7 cellular contexts compared by ENCODE assay signal in the genomic region with DNA sequence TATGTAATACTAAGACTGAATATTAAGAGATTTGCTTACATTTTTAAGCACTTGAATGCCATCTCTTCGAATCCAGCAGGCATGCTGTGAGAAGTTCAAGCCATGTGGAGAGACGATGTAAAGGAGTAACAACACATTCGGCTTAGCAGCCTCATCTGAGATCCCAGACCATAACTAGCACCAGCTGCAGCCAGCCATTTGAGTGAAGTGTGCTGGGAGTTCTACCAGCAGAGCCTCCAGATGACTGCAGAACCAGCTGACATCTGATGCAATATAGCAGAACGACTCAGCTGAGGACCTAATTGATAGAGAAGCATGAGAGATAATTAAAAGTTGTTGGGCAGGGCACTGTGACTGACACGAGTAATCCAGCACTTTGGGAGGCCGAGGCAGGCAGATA.
DNase-seq lines count a peak whose midpoint lies in the region; ATAC-seq, FAIRE-seq and TF ChIP-seq lines count a peak whose summit lies in the region.
"Not testable (repeated sequence)": the region's sequence is repeated elsewhere in the genome, so short reads cannot be mapped to it uniquely, and the experiment has no call there.

No MANE protein-coding gene starts in this region.

- intact Hi-C loops in Right ventricle myocardium inferior (cut with DNase I), result not testable (repeated sequence)

- not testable (repeated sequence) for H3K4me1 ChIP-seq in mesenchymal stem cell (ENCODE audit: control insufficient read depth, insufficient read depth, low read depth, low read length)

- H3K27ac ChIP-seq in mesenchymal stem cell (ENCODE audit: low read length, poor library complexity, severe bottlenecking), result not testable (repeated sequence)

- WGBS in mesenchymal stem cell, result 79% methylated on average over 3 of the region's 6 CpGs

- not testable (repeated sequence) for H4K8ac ChIP-seq in mesenchymal stem cell (ENCODE audit: low read length)

- H3K4me2 ChIP-seq in mesenchymal stem cell (ENCODE audit: low read length, poor library complexity, severe bottlenecking), result not testable (repeated sequence)

- not testable (repeated sequence) for H3K9ac ChIP-seq in mesenchymal stem cell (ENCODE audit: low read length)

- H3K27me3 ChIP-seq in bronchial epithelial cell (ENCODE audit: control insufficient read depth, insufficient read depth, low read length); mesenchymal stem cell (ENCODE audit: control insufficient read depth in 1 of 2, insufficient read depth in 1 of 2, low read length in 2 of 2): not testable (repeated sequence)

- H3K18ac ChIP-seq in mesenchymal stem cell (ENCODE audit: low read depth in 1 of 2, low read length in 2 of 2), result not testable (repeated sequence)

- not testable (repeated sequence) for H2BK15ac ChIP-seq in mesenchymal stem cell (ENCODE audit: low read depth, poor library complexity, severe bottlenecking)

- H3K23ac ChIP-seq in mesenchymal stem cell (ENCODE audit: low read length in 2 of 2), result not testable (repeated sequence)

- H2AK5ac ChIP-seq in mesenchymal stem cell (ENCODE audit: low read length, severe bottlenecking), result not testable (repeated sequence)

- H3K79me1 ChIP-seq in mesenchymal stem cell (replicated peaks; ENCODE audit: low read length, poor library complexity, severe bottlenecking), result not testable (repeated sequence)

- peak; percentile 26 for ATAC-seq in Right ventricle myocardium inferior

- not testable (repeated sequence) for H3K9me3 ChIP-seq in mesenchymal stem cell (ENCODE audit: control insufficient read depth, low read length)

- not testable (repeated sequence) for H2AFZ ChIP-seq in mesenchymal stem cell (ENCODE audit: low read depth, low read length)

- DNase-seq in GM04504 (ENCODE audit: low read depth), result peak; percentile 18
- DNase-seq in NCI-H69 (lab: John Stamatoyannopoulos, UW), result peak; percentile 60
- peak; percentile 26 for DNase-seq in SK-N-DZ (ENCODE audit: low spot score)
- DNase-seq in bronchial epithelial cell (ENCODE audit: low read depth); Right ventricle myocardium inferior (ENCODE audit: missing footprints): not testable (repeated sequence)
- peak; percentile 7 for DNase-seq in fibroblast of gingiva (ENCODE audit: low read depth)
- DNase-seq in mesenchymal stem cell, result peak; percentile 6

- not testable (repeated sequence) for H3K36me3 ChIP-seq in bronchial epithelial cell (ENCODE audit: control insufficient read depth, insufficient read depth, low read length); mesenchymal stem cell (ENCODE audit: control insufficient read depth in 1 of 2, insufficient read depth in 2 of 2, low read depth in 1 of 2, low read length in 2 of 2)

- H2BK120ac ChIP-seq in mesenchymal stem cell (ENCODE audit: low read depth, low read length), result not testable (repeated sequence)

- H2BK12ac ChIP-seq in mesenchymal stem cell (ENCODE audit: low read length in 2 of 2), result not testable (repeated sequence)

- not testable (repeated sequence) for H3K4ac ChIP-seq in mesenchymal stem cell (ENCODE audit: low read depth in 1 of 2, low read length in 2 of 2)

- H3K4me3 ChIP-seq in bronchial epithelial cell (ENCODE audit: low read depth, low read length); mesenchymal stem cell (ENCODE audit: insufficient read depth in 1 of 2, low read depth in 1 of 2, low read length in 2 of 2): not testable (repeated sequence)

- H4K91ac ChIP-seq in mesenchymal stem cell (ENCODE audit: low read length), result not testable (repeated sequence)

- TF ChIP-seq CTCF in bronchial epithelial cell (IDR thresholded peaks at IDR 0.05; ENCODE audit: insufficient read depth, low read length, severe bottlenecking), result not testable (repeated sequence)

- peak; percentile 93 for FAIRE-seq in bronchial epithelial cell (lab: Jason Lieb, UNC)

- H2BK5ac ChIP-seq in mesenchymal stem cell (ENCODE audit: low read depth, low read length, poor library complexity, severe bottlenecking), result not testable (repeated sequence)

- H3K14ac ChIP-seq in mesenchymal stem cell (ENCODE audit: low read length in 2 of 2), result not testable (repeated sequence)
